ENCODE assay signal across 13 cellular contexts in the genomic region with DNA sequence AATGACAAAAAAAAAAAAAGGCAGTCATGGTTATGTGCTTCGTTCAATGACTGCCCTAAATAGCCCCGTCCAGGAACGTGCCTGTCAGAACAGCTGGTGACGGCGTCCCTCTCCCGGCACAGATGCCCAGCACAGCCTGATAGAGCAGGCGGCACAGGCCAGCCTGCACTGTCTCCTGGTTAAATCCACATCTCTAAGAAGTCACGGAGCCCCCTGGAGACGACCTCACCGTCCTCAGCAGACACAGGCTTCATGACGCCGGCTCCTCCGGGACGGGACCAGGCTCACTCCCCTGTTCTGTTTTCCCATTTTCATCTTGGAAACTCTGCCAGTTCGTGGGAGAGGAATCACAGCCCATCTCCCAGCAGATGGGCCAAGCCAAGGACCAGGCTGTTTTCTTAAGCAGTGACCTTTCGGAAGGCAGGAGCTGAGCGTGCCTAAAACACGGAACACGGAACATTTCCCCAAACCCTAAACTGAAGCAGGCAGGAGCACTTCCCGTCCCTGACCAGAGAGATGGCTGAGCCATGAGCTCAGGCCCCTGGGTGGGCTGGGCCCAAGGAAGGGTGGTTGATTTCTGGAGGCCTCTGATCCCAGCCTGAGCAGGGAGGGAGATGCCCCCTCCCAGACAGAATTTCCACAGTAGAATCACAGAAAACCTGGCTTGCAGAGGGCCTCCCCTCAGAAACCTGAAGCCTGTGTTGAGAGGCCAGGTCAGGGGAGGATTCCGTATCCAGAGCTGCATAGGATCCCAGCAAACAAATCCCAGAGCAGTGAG. TPM values are rescaled to one million over a fixed set of nuclear protein-coding genes. Genes with fewer than 3 reads are reported as not detected.
DNase-seq lines count a peak whose midpoint lies in the region; ATAC-seq and TF ChIP-seq lines count a peak whose summit lies in the region.
"Had no signal": no experiment of that assay in that cellular context is flagged by ENCODE, and none has a peak within 500 bp of the region (broad histone marks: within the 10 kb centered on the region; RNA-seq: fewer than 3 reads in every experiment).

No MANE protein-coding gene starts in this region.

- TF ChIP-seq CTCF in IMR-90 (conservative IDR thresholded peaks at IDR 0.05; ENCODE audit: low read depth, low read length) (no peak), esophagus muscularis mucosa (IDR thresholded peaks at IDR 0.05) (no peak)

- no TSS peak for BruUV-seq in IMR-90 (replicated peaks; lab: Mats Ljungman, UMichigan)

- H3K14ac ChIP-seq in IMR-90 (replicated peaks; ENCODE audit: low read depth, low read length) = no peak overlapping the region

- H3K4me1 ChIP-seq in IMR-90 (ENCODE audit: control insufficient read depth, insufficient read depth, low read length) (no peaks in the 10 kb centered on the region), esophagus muscularis mucosa (peaks cover 86 to 100% (median 99%) of the 10 kb centered on the region in 4 donors), mesodermal cell (ENCODE audit: control insufficient read depth, insufficient read depth, low read length, poor library complexity, severe bottlenecking) (peaks cover 17% of the 10 kb centered on the region), skeletal muscle tissue (ENCODE audit: control insufficient read depth in 3 of 3, insufficient read depth in 3 of 3, low read length in 3 of 3) (peaks cover 5 to 8% (median 6%) of the 10 kb centered on the region in 3 donors)
- H3K4me1 ChIP-seq in CD4-positive, alpha-beta memory T cell (ENCODE audit: insufficient read depth, low read length) = no peaks in the 10 kb centered on the region
- H3K4me1 ChIP-seq: BE2C had no signal

- intact Hi-C loops in IMR-90 (cut with micrococcal nuclease) (no loop called here), esophagus muscularis mucosa (cut with DNase I) (no loop called here)
- intact Hi-C loops in CD4-positive, alpha-beta memory T cell (cut with micrococcal nuclease) = no loop called here

- H3K4me3 Mint-ChIP-seq in CD4-positive, alpha-beta memory T cell = peak overlapping the region in 1 of 8 donors; percentile 17
- H3K4me3 Mint-ChIP-seq: dendritic cell treated with granulocyte-macrophage colony-stimulating factor and Interleukin-4, amounts not matched to agents 40 ng/mL and 50 ng/mL, for 4 days had no signal

- no peak overlapping the region for H3K27ac ChIP-seq in IMR-90 (ENCODE audit: insufficient read depth, low read length)
- peak overlapping the region; percentile 91 to 97 (median 94) for H3K27ac ChIP-seq in esophagus muscularis mucosa (replicated peaks in 1 of 4)
- H3K27ac ChIP-seq in mesodermal cell (ENCODE audit: low read depth, low read length, severe bottlenecking) = peak overlapping the region; percentile 29
- H3K27ac ChIP-seq in skeletal muscle tissue (ENCODE audit: low read depth, low read length) = peak overlapping the region; percentile 55
- H3K27ac ChIP-seq in CD4-positive, alpha-beta memory T cell (ENCODE audit: low read depth, low read length) = no peak overlapping the region

- TF ChIP-seq RAD21 in IMR-90 (IDR thresholded peaks at IDR 0.05; ENCODE audit: low read length) = no peak

- H3K18ac ChIP-seq in IMR-90 (ENCODE audit: low read depth, low read length) = no peak overlapping the region

- dilution Hi-C loops in IMR-90 (cut with HindIII; ENCODE audit: low sequenced_read_pairs, unreplicated experiment) = no loop called here

- H3K4me1 Mint-ChIP-seq in CD4-positive, alpha-beta memory T cell = no peaks in the 10 kb centered on the region

- H3K9me3 ChIP-seq in IMR-90 (ENCODE audit: control insufficient read depth, insufficient read depth, low read length) (no peaks in the 10 kb centered on the region), esophagus muscularis mucosa (no peaks in the 10 kb centered on the region), mesodermal cell (ENCODE audit: control insufficient read depth, low read length) (no peaks in the 10 kb centered on the region), skeletal muscle tissue (ENCODE audit: control insufficient read depth in 3 of 3, low read length in 3 of 3) (no peaks in the 10 kb centered on the region)
- H3K9me3 ChIP-seq in CD4-positive, alpha-beta memory T cell (ENCODE audit: control insufficient read depth in 1 of 2, low read length in 2 of 2) = no peaks in the 10 kb centered on the region
- H3K9me3 ChIP-seq: BE2C had no signal

- no peak overlapping the region for H2BK15ac ChIP-seq in IMR-90 (ENCODE audit: low read depth, low read length)

- H4K5ac ChIP-seq in IMR-90 (ENCODE audit: low read depth, low read length) = no peak overlapping the region

- no peak overlapping the region for H2BK5ac ChIP-seq in IMR-90 (ENCODE audit: low read depth, low read length, poor library complexity, severe bottlenecking)

- H3K36me3 Mint-ChIP-seq in CD4-positive, alpha-beta memory T cell = no peaks in the 10 kb centered on the region

- H3K56ac ChIP-seq in IMR-90 (ENCODE audit: extremely low read depth, insufficient read depth, low read length) = no peak overlapping the region

- no peak overlapping the region for H3K9ac ChIP-seq in IMR-90 (ENCODE audit: low read depth, low read length)
- peak overlapping the region in 1 of 3 donors; percentile 50 for H3K9ac ChIP-seq in skeletal muscle tissue (ENCODE audit: low read depth in 1 of 3, low read length in 3 of 3)

- POLR2A ChIA-PET in IMR-90 (lab: Charles Lee; ENCODE audit: unreplicated experiment) = no interaction called here
- POLR2A ChIA-PET in CD4-positive, alpha-beta memory T cell (lab: Charles Lee; ENCODE audit: partially characterized antibody) = no interaction called here

- 0% methylated on average over 1 of the region's 21 CpGs; no CpG with 5 or more reads in 1 of the 2 experiments for WGBS in IMR-90 (ENCODE audit: extremely low coverage in 2 of 2, insufficient read length in 1 of 2), 2 experiments
- WGBS in esophagus muscularis mucosa = 37% methylated on average over 10 of the region's 21 CpGs
- 81 to 88% methylated on average over 13 to 21 of the region's 21 CpGs for whole genome bisulfite sequencing in mesodermal cell (ENCODE audit: insufficient coverage in 2 of 2), 2 experiments

- no peak overlapping the region for H3K4me3 ChIP-seq in IMR-90 (ENCODE audit: insufficient read depth, low read depth, low read length)
- peak overlapping the region; percentile 30 to 50 (median 41) for H3K4me3 ChIP-seq in esophagus muscularis mucosa
- H3K4me3 ChIP-seq in mesodermal cell (ENCODE audit: extremely low read depth, insufficient read depth, low read length, poor library complexity, severe bottlenecking) = no peak overlapping the region
- no peak overlapping the region for H3K4me3 ChIP-seq in skeletal muscle tissue (ENCODE audit: low read length in 3 of 3)
- no peak overlapping the region for H3K4me3 ChIP-seq in CD4-positive, alpha-beta memory T cell (ENCODE audit: low read length in 2 of 2)

- TF ChIP-seq POLR2A in IMR-90 (IDR thresholded peaks at IDR 0.05; ENCODE audit: low read depth, low read length) = no peak
- no peak for TF ChIP-seq POLR2A in esophagus muscularis mucosa (IDR thresholded peaks at IDR 0.05; ENCODE audit: low read depth)

- TF ChIP-seq EP300 in esophagus muscularis mucosa (IDR thresholded peaks at IDR 0.05) = peak; percentile 95

- H3K4me2 ChIP-seq in IMR-90 (ENCODE audit: low read depth, low read length) = no peak overlapping the region

- H3K9me3 Mint-ChIP-seq in CD4-positive, alpha-beta memory T cell = no peaks in the 10 kb centered on the region
- H3K9me3 Mint-ChIP-seq: dendritic cell treated with granulocyte-macrophage colony-stimulating factor and Interleukin-4, amounts not matched to agents 40 ng/mL and 50 ng/mL, for 4 days had no signal

- peak overlapping the region; percentile 32 for H2AFZ ChIP-seq in IMR-90 (replicated peaks; ENCODE audit: low read length, poor library complexity)

- peak; percentile 31; the same call in 1 of the 2 replicates for ATAC-seq in IMR-90 (ENCODE audit: low read depth)
- ATAC-seq in HG03442 (IDR thresholded peaks at IDR 0.05; ENCODE audit: unreplicated experiment) = no peak

- CTCF ChIA-PET in IMR-90 (lab: Yijun Ruan, JAX) = no interaction called here
- CTCF ChIA-PET in CD4-positive, alpha-beta memory T cell (lab: Charles Lee; ENCODE audit: partially characterized antibody) = no interaction called here

- H3K9me1 ChIP-seq in IMR-90 (ENCODE audit: insufficient read depth, low read length) = no peaks in the 10 kb centered on the region

- peaks cover 71% of the 10 kb centered on the region for H3K27me3 ChIP-seq in IMR-90 (ENCODE audit: control insufficient read depth, insufficient read depth, low read length)
- no peaks in the 10 kb centered on the region for H3K27me3 ChIP-seq in esophagus muscularis mucosa
- peaks cover 0 to 10% (median 3%) of the 10 kb centered on the region in 3 donors for H3K27me3 ChIP-seq in skeletal muscle tissue (ENCODE audit: control insufficient read depth in 3 of 3, insufficient read depth in 3 of 3, low read length in 3 of 3)
- H3K27me3 ChIP-seq in CD4-positive, alpha-beta memory T cell (ENCODE audit: insufficient read depth, low read length) = no peaks in the 10 kb centered on the region
- H3K27me3 ChIP-seq: BE2C had no signal

- no peaks in the 10 kb centered on the region for H3K36me3 ChIP-seq in IMR-90 (ENCODE audit: control insufficient read depth, insufficient read depth, low read length)
- H3K36me3 ChIP-seq in esophagus muscularis mucosa = no peaks in the 10 kb centered on the region
- no peaks in the 10 kb centered on the region for H3K36me3 ChIP-seq in mesodermal cell (ENCODE audit: control insufficient read depth, insufficient read depth, low read length)
- no peaks in the 10 kb centered on the region for H3K36me3 ChIP-seq in skeletal muscle tissue (ENCODE audit: control insufficient read depth in 3 of 3, insufficient read depth in 3 of 3, low read length in 3 of 3)
- no peaks in the 10 kb centered on the region for H3K36me3 ChIP-seq in CD4-positive, alpha-beta memory T cell (ENCODE audit: insufficient read depth, low read length)
- H3K36me3 ChIP-seq: BE2C had no signal

- H2BK120ac ChIP-seq in IMR-90 (ENCODE audit: low read depth, low read length) = no peak overlapping the region

- DNase-seq in IMR-90 (no peak), esophagus muscularis mucosa (ENCODE audit: extremely low spot score) (no peak), GDM1 (lab: John Stamatoyannopoulos, UW) (no peak), NCI-H2029 (lab: John Stamatoyannopoulos, UW) (no peak)
- DNase-seq in CD4-positive, alpha-beta memory T cell = no peak
- DNase-seq: activated T-cell treated with anti-CD3 and anti-CD28 coated beads, Interleukin-2, amount 50 U/mL, for 48 hours; BE2C; OCI-M1; small intestine had no signal

- no peak overlapping the region for H4K91ac ChIP-seq in IMR-90 (ENCODE audit: insufficient read depth, low read depth, low read length)

- no peak overlapping the region for H3K23ac ChIP-seq in IMR-90 (ENCODE audit: low read depth, low read length)

- in situ Hi-C loops in IMR-90 (cut with MboI; ENCODE audit: low sequenced_read_pairs) = no loop called here

- no peaks in the 10 kb centered on the region for H4K20me1 ChIP-seq in IMR-90 (ENCODE audit: insufficient read depth, low read length)

- H3K4ac ChIP-seq in IMR-90 (ENCODE audit: low read depth, low read length) = no peak overlapping the region

- no peak overlapping the region for H2BK20ac ChIP-seq in IMR-90 (ENCODE audit: low read depth, low read length)

- H3K27me3 Mint-ChIP-seq in CD4-positive, alpha-beta memory T cell = peaks cover 3 to 4% of the 10 kb centered on the region in 2 donors

- H3K79me1 ChIP-seq in IMR-90 (ENCODE audit: low read depth in 1 of 2, low read length in 2 of 2) = no peaks in the 10 kb centered on the region

- H2AK9ac ChIP-seq in IMR-90 (replicated peaks; ENCODE audit: low read depth, low read length, poor library complexity) = no peak overlapping the region

- no peak overlapping the region for H2AK5ac ChIP-seq in IMR-90 (ENCODE audit: low read depth, low read length)

- no peak overlapping the region for H3K27ac Mint-ChIP-seq in CD4-positive, alpha-beta memory T cell
- H3K27ac Mint-ChIP-seq: dendritic cell treated with granulocyte-macrophage colony-stimulating factor and Interleukin-4, amounts not matched to agents 40 ng/mL and 50 ng/mL, for 4 days had no signal

- H4K8ac ChIP-seq in IMR-90 (ENCODE audit: low read depth in 2 of 2, low read length in 2 of 2) = no peak overlapping the region

RNA-seq across cellular contexts. Expression of gene ADCY5, which starts 35.9 kb away (rescaled TPM):
- total RNA-seq in IMR-90 (2012; rRNA removed) (0.18 and 0.56 TPM in 2 replicates), esophagus muscularis mucosa (100 to 1,000 TPM; 133 to 228 (median 189) TPM), skeletal muscle tissue (6.8 TPM)
- polyA plus RNA-seq in IMR-90 (2012; rRNA removed) = 0.14 and 0.53 TPM in 2 replicates
- polyA plus RNA-seq in IMR-90 (2012; cell fraction: cytosol; rRNA removed) = 0.04 and 0.30 TPM in 2 replicates
- 0.28 and 0.30 TPM in 2 replicates for polyA plus RNA-seq in IMR-90 (2012; cell fraction: nucleus; rRNA removed; ENCODE audit: low replicate concordance)
- 4.1 TPM for polyA plus RNA-seq in mesodermal cell (2013, experiment 1 of 2)
- 3.6 TPM for polyA plus RNA-seq in mesodermal cell (2013, experiment 2 of 2)
- total RNA-seq in CD4-positive, alpha-beta memory T cell = not detected
- polyA plus RNA-seq in CD4-positive, alpha-beta memory T cell = under 1 TPM in 1 of 2 donors, not detected in 1; 0.11 TPM

Comparison
In these comparisons a context has a peak if more than half of its experiments do, and no peak if none do; other contexts are left out.
1. H3K27ac ChIP-seq: peak in esophagus muscularis mucosa (4 of 4), mesodermal cell (single experiment) and skeletal muscle tissue (single experiment); none in IMR-90 (single experiment) and CD4-positive, alpha-beta memory T cell (single experiment).
2. H3K4me3 ChIP-seq: peak in esophagus muscularis mucosa (4 of 4); none in IMR-90 (single experiment), mesodermal cell (single experiment), skeletal muscle tissue (0 of 3) and CD4-positive, alpha-beta memory T cell (0 of 2).
3. RNA of gene ADCY5, which starts 35.9 kb away (total RNA-seq): 133 to 228 TPM in esophagus muscularis mucosa; 6.8 TPM in skeletal muscle tissue (single experiment), 0.18 to 0.56 TPM in IMR-90 and not detected in CD4-positive, alpha-beta memory T cell; every median in the first group is over 10 times any median in the second.